In the genomic region with DNA sequence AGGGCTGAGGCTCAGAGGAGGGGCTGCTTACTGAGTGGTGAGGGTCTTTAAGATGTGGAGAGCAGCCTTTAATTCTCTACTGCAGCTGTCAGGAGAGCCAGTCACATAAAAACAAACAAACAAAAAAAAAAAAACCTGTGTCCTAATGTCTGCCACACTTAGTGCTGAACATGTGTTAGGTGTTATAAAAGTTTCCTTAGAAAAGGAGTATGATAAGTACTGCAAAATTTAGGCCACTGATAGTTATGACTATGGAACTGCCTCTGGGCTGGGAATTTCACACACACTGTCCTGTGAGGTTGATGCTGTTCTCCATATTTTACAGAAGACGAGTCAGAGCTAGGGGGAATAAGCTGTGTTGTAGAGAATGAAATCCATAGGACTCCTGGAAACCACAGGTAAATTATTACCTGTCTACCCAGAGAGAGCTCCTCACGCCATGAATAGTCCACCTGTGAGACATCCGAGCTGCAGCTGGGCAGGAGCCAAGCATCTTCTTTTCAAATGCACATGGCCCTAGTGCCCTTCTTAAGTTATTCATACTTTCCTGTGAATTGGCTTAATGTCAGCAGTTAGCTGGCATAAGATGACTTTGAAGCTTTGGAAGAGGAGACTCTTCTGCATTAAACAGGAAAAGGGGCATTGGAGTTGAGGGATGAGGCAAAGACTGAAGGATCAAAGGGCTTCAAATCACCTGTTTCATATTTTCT, we compare ENCODE assay signal across 1 cellular context.
TF ChIP-seq lines count a peak whose summit lies in the region.

No MANE protein-coding gene starts in this region.

TF ChIP-seq in GM23338, 12 proteins besides CTCF, POLR2A, EP300 and RAD21 (continued from another document):
- TF ChIP-seq, protein P1, sequence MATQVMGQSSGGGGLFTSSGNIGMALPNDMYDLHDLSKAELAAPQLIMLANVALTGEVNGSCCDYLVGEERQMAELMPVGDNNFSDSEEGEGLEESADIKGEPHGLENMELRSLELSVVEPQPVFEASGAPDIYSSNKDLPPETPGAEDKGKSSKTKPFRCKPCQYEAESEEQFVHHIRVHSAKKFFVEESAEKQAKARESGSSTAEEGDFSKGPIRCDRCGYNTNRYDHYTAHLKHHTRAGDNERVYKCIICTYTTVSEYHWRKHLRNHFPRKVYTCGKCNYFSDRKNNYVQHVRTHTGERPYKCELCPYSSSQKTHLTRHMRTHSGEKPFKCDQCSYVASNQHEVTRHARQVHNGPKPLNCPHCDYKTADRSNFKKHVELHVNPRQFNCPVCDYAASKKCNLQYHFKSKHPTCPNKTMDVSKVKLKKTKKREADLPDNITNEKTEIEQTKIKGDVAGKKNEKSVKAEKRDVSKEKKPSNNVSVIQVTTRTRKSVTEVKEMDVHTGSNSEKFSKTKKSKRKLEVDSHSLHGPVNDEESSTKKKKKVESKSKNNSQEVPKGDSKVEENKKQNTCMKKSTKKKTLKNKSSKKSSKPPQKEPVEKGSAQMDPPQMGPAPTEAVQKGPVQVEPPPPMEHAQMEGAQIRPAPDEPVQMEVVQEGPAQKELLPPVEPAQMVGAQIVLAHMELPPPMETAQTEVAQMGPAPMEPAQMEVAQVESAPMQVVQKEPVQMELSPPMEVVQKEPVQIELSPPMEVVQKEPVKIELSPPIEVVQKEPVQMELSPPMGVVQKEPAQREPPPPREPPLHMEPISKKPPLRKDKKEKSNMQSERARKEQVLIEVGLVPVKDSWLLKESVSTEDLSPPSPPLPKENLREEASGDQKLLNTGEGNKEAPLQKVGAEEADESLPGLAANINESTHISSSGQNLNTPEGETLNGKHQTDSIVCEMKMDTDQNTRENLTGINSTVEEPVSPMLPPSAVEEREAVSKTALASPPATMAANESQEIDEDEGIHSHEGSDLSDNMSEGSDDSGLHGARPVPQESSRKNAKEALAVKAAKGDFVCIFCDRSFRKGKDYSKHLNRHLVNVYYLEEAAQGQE (IDR thresholded peaks at IDR 0.05; ENCODE audit: unreplicated experiment) = no peak
